Comparison of ENCODE assay signal across 2 cellular contexts in the genomic region with DNA sequence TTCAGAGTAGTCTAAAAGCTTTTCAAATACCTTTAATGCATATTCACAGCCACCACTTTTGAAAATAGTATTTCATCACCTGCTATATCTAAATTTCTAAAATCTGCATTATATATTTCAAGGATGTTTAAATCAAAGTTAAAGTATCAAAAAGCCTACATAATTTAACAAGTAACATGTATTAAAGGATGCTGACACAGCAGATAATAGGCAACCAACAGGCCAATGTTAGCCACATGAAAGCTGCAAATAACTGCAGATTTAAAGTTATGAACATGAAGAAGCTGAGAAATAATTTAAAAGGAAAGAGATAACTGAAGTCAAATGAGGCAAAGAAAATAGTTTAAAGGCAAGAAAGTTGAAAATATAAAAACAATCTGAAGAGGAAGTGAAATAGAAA.
TF ChIP-seq lines count a peak whose summit lies in the region.

No MANE protein-coding gene starts in this region.

TF ChIP-seq in GM23338, 12 proteins besides CTCF, POLR2A, EP300 and RAD21 (continued from another document):
- TF ChIP-seq, protein P1, sequence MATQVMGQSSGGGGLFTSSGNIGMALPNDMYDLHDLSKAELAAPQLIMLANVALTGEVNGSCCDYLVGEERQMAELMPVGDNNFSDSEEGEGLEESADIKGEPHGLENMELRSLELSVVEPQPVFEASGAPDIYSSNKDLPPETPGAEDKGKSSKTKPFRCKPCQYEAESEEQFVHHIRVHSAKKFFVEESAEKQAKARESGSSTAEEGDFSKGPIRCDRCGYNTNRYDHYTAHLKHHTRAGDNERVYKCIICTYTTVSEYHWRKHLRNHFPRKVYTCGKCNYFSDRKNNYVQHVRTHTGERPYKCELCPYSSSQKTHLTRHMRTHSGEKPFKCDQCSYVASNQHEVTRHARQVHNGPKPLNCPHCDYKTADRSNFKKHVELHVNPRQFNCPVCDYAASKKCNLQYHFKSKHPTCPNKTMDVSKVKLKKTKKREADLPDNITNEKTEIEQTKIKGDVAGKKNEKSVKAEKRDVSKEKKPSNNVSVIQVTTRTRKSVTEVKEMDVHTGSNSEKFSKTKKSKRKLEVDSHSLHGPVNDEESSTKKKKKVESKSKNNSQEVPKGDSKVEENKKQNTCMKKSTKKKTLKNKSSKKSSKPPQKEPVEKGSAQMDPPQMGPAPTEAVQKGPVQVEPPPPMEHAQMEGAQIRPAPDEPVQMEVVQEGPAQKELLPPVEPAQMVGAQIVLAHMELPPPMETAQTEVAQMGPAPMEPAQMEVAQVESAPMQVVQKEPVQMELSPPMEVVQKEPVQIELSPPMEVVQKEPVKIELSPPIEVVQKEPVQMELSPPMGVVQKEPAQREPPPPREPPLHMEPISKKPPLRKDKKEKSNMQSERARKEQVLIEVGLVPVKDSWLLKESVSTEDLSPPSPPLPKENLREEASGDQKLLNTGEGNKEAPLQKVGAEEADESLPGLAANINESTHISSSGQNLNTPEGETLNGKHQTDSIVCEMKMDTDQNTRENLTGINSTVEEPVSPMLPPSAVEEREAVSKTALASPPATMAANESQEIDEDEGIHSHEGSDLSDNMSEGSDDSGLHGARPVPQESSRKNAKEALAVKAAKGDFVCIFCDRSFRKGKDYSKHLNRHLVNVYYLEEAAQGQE (IDR thresholded peaks at IDR 0.05; ENCODE audit: unreplicated experiment) = no peak
- TF ChIP-seq EZH2phosphoT487 (IDR thresholded peaks at IDR 0.05; ENCODE audit: unreplicated experiment) (no peak), CREB1 (CRISPR knock-in tag; IDR thresholded peaks at IDR 0.05; ENCODE audit: low read depth) (no peak), EZH2 (IDR thresholded peaks at IDR 0.05; ENCODE audit: low read depth, unreplicated experiment) (no peak), ZNF114 (CRISPR knock-in tag; IDR thresholded peaks at IDR 0.05) (no peak), NANOG (IDR thresholded peaks at IDR 0.05; ENCODE audit: borderline replicate concordance) (no peak), STAT1 (IDR thresholded peaks at IDR 0.05; ENCODE audit: unreplicated experiment) (no peak)
- TF ChIP-seq, protein P2, sequence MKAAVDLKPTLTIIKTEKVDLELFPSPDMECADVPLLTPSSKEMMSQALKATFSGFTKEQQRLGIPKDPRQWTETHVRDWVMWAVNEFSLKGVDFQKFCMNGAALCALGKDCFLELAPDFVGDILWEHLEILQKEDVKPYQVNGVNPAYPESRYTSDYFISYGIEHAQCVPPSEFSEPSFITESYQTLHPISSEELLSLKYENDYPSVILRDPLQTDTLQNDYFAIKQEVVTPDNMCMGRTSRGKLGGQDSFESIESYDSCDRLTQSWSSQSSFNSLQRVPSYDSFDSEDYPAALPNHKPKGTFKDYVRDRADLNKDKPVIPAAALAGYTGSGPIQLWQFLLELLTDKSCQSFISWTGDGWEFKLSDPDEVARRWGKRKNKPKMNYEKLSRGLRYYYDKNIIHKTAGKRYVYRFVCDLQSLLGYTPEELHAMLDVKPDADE (IDR thresholded peaks at IDR 0.05) = no peak
TF ChIP-seq in GM23338: peak in this region for 0.

TF ChIP-seq in K562, 482 proteins besides CTCF, POLR2A, EP300 and RAD21 (continued from another document):
- TF ChIP-seq SIX5 (IDR thresholded peaks at IDR 0.05; ENCODE audit: borderline replicate concordance in 1 of 2, insufficient read depth in 1 of 2, low read depth in 1 of 2, low read length in 2 of 2) (no peak), ZNF175 (CRISPR knock-in tag; IDR thresholded peaks at IDR 0.05; ENCODE audit: low read depth) (no peak), NRF1 (conservative IDR thresholded peaks at IDR 0.05 in 1 of 2, IDR thresholded peaks at IDR 0.05 in 1 of 2) (no peak), C11orf30 (IDR thresholded peaks at IDR 0.05; ENCODE audit: low read depth) (peak; percentile 48; the same call in 1 of the 2 replicates), HDAC8 (tag; IDR thresholded peaks at IDR 0.05) (no peak), MAFF (IDR thresholded peaks at IDR 0.05; ENCODE audit: low read length) (peak; percentile 79), NFIX (CRISPR knock-in tag; IDR thresholded peaks at IDR 0.05; ENCODE audit: low read depth) (no peak), YBX1 (IDR thresholded peaks at IDR 0.05) (no peak), MAFK (IDR thresholded peaks at IDR 0.05; ENCODE audit: low read length) (peak; percentile 85)
- TF ChIP-seq, protein P3, sequence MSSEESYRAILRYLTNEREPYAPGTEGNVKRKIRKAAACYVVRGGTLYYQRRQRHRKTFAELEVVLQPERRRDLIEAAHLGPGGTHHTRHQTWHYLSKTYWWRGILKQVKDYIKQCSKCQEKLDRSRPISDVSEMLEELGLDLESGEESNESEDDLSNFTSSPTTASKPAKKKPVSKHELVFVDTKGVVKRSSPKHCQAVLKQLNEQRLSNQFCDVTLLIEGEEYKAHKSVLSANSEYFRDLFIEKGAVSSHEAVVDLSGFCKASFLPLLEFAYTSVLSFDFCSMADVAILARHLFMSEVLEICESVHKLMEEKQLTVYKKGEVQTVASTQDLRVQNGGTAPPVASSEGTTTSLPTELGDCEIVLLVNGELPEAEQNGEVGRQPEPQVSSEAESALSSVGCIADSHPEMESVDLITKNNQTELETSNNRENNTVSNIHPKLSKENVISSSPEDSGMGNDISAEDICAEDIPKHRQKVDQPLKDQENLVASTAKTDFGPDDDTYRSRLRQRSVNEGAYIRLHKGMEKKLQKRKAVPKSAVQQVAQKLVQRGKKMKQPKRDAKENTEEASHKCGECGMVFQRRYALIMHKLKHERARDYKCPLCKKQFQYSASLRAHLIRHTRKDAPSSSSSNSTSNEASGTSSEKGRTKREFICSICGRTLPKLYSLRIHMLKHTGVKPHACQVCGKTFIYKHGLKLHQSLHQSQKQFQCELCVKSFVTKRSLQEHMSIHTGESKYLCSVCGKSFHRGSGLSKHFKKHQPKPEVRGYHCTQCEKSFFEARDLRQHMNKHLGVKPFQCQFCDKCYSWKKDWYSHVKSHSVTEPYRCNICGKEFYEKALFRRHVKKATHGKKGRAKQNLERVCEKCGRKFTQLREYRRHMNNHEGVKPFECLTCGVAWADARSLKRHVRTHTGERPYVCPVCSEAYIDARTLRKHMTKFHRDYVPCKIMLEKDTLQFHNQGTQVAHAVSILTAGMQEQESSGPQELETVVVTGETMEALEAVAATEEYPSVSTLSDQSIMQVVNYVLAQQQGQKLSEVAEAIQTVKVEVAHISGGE (CRISPR knock-in tag; IDR thresholded peaks at IDR 0.05) = no peak
